Comparison of ENCODE assay signal across 8 cellular contexts in the genomic region with DNA sequence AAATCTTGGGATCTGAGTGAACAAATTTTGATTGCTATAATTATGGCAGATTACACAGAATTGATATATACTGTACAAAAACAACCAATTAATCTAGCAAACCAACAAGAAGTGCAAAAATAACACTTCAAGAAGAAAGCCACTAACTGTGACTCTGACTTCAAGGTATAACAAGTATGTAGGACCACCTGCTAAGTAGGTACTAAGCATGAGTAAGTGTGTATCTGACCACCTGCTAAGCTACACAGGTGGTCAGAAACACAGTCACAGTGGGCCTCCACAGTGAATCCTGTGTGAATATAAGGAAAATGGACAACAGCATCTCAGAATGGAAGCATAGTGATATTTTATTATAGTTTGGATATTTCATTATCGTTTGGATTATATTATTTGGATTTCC.
"Had no signal": no experiment of that assay in that cellular context is flagged by ENCODE, and none has a peak within 500 bp of the region (broad histone marks: within the 10 kb centered on the region; RNA-seq: fewer than 3 reads in every experiment).

No MANE protein-coding gene starts in this region.

- H3K4me1 ChIP-seq: HAP-1 had no signal

- H3K4me3 ChIP-seq: GM23248, HAP-1, K562 had no signal

- H2AFZ ChIP-seq: GM23248 had no signal

- H3K9ac ChIP-seq: GM23248, KMS-11 had no signal

- H3K36me3 ChIP-seq: HAP-1 had no signal

- H3K9me3 ChIP-seq: HAP-1 had no signal

- DNase-seq: GM23248, H7, IMR-90, Karpas-422 had no signal

- H3K4me2 ChIP-seq: KMS-11 had no signal

- H3K27ac ChIP-seq: GM23248, KMS-11 had no signal

- ATAC-seq: HCT116, K562 had no signal
